Comparison of ENCODE assay signal across 13 cellular contexts in the genomic region with DNA sequence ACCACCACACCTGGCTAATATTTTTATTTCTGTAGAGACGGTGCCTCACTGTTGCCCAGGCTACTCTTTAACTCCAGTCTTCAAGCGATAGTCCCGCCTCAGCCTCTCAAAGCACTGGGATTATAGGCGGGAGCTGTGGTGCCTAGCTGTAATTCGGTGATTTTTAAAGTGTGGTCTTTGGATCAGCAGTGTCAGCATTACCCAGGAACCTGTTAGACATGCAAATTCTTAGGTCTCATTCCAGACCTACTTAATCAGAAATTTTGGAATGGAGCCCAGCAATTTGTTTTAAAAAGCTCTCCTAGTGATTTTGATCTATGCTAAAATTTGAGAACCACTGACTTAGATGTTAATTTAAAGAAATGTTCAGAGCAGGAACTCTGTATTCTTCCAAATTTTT. TPM values are rescaled to one million over a fixed set of nuclear protein-coding genes. Genes with fewer than 3 reads are reported as not detected.
DNase-seq lines count a peak whose midpoint lies in the region; ATAC-seq and TF ChIP-seq lines count a peak whose summit lies in the region.
"Had no signal": no experiment of that assay in that cellular context is flagged by ENCODE, and none has a peak within 500 bp of the region (broad histone marks: within the 10 kb centered on the region; RNA-seq: fewer than 3 reads in every experiment).

No MANE protein-coding gene starts in this region.

- WGBS in aorta, 2 donors = 6 to 10% methylated on average over 5 of the region's 5 CpGs

- H3K4me3 ChIP-seq in aorta (ENCODE audit: low read length in 2 of 2) = no peak overlapping the region
- H3K4me3 ChIP-seq: skin epidermis had no signal

- peak; percentile 60 for ATAC-seq in aorta (ENCODE audit: low FRiP score)
- no peak for ATAC-seq in GM18502 (IDR thresholded peaks at IDR 0.05; ENCODE audit: poor library complexity, unreplicated experiment)
- ATAC-seq: activated CD4-positive, alpha-beta T cell treated with anti-CD3 and anti-CD28 coated beads for 36 hours had no signal

- no peak for TF ChIP-seq CTCF in VCaP (conservative IDR thresholded peaks at IDR 0.05)

- no peaks in the 10 kb centered on the region for H3K27me3 ChIP-seq in aorta (ENCODE audit: control insufficient read depth in 1 of 2, insufficient read depth in 2 of 2, low read length in 1 of 2)

- peak overlapping the region; percentile 13; the same call in 1 of the 2 replicates for H3K27ac ChIP-seq in VCaP
- H3K27ac ChIP-seq in aorta (ENCODE audit: low read depth in 1 of 2, low read length in 2 of 2) = peak overlapping the region in 1 of 2 donors; percentile 89

- peak; percentile 18 for DNase-seq in SIG-M5 treated with dmso at 0.1 percent for 504 hours (lab: John Stamatoyannopoulos, UW; ENCODE audit: unreplicated experiment)
- no peak for DNase-seq in SIG-M5 (lab: John Stamatoyannopoulos, UW)
- DNase-seq in iPS-NIHi11 (ENCODE audit: low spot score) = peak; percentile 8
- peak in 1 of 2 donors; percentile 51 for DNase-seq in aorta
- DNase-seq in T-helper 9 cell = no peak
- DNase-seq in hippocampal formation (lab: John Stamatoyannopoulos, UW) = no peak
- DNase-seq: activated CD4-positive, alpha-beta T cell treated with anti-CD3 and anti-CD28 coated beads for 36 hours; activated naive CD4-positive, alpha-beta T cell treated with anti-CD3 and anti-CD28 coated beads, Interleukin-2, amount 10 ng/mL, durations not matched to agents 7 days and 5 days; NCI-H1092 treated with DMSO at 0.1 percent for 48 hours; Right ventricle myocardium superior had no signal

- intact Hi-C loops in aorta (cut with DNase I) = no loop called here

- H3K9me3 ChIP-seq in aorta (ENCODE audit: control insufficient read depth, low read length) = no peaks in the 10 kb centered on the region

- no peaks in the 10 kb centered on the region for H3K4me1 ChIP-seq in aorta (ENCODE audit: control insufficient read depth in 1 of 2, insufficient read depth in 2 of 2, low read length in 2 of 2)

- no peaks in the 10 kb centered on the region for H3K36me3 ChIP-seq in aorta (ENCODE audit: control insufficient read depth in 1 of 2, insufficient read depth in 2 of 2, low read length in 1 of 2)

RNA-seq across cellular contexts. Expression of a gene that starts 51.9 kb away (rescaled TPM):
- total RNA-seq in aorta = 100 to 1,000 TPM in 1 of 2 donors, 10 to 100 TPM in 1; 90.7 to 131 TPM
- 10 to 100 TPM; 64.6 to 80.6 TPM for polyA plus RNA-seq in aorta

Comparison
In these comparisons a context has a peak if more than half of its experiments do, and no peak if none do; other contexts are left out.
1. DNase-seq: peak in SIG-M5 treated with dmso at 0.1 percent for 504 hours (single experiment) and iPS-NIHi11 (single experiment); none in SIG-M5 (single experiment), T-helper 9 cell (single experiment) and hippocampal formation (0 of 2).